ENCODE assay signal across 1 cellular context in the genomic region with DNA sequence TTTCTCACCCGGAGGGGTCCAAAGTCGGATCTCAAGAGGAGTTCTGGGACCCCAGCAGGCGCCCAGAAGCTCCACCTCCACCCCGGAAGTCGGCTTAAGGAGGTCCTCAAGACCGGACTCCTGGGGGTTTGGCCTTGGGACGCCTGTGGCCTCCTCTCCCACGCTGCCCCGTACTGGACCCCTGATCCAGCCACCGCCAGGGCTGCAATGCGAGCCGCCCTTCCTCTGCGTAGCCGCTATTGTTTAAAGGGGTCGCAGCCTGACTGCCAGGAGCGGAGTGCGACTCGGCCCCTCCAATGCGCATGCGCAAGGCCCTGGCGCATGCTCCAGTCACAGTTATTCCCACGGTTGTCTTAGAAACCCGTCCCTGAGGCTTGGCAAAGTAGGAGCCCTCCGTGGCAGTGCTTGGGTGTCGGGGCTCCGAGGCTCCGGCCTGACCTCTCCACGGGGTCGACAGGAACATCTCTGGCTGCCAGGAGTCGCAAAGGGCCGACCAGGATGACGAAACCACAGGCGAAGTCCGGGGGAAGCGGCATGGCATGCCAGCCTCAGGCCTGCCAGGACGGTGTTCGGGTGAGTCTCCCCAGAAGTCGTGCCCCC.
TF ChIP-seq lines count a peak whose summit lies in the region.

No MANE protein-coding gene starts in this region.

TF ChIP-seq in K562, 482 proteins besides CTCF, POLR2A, EP300 and RAD21 (continues in another document):
- TF ChIP-seq, protein P1, sequence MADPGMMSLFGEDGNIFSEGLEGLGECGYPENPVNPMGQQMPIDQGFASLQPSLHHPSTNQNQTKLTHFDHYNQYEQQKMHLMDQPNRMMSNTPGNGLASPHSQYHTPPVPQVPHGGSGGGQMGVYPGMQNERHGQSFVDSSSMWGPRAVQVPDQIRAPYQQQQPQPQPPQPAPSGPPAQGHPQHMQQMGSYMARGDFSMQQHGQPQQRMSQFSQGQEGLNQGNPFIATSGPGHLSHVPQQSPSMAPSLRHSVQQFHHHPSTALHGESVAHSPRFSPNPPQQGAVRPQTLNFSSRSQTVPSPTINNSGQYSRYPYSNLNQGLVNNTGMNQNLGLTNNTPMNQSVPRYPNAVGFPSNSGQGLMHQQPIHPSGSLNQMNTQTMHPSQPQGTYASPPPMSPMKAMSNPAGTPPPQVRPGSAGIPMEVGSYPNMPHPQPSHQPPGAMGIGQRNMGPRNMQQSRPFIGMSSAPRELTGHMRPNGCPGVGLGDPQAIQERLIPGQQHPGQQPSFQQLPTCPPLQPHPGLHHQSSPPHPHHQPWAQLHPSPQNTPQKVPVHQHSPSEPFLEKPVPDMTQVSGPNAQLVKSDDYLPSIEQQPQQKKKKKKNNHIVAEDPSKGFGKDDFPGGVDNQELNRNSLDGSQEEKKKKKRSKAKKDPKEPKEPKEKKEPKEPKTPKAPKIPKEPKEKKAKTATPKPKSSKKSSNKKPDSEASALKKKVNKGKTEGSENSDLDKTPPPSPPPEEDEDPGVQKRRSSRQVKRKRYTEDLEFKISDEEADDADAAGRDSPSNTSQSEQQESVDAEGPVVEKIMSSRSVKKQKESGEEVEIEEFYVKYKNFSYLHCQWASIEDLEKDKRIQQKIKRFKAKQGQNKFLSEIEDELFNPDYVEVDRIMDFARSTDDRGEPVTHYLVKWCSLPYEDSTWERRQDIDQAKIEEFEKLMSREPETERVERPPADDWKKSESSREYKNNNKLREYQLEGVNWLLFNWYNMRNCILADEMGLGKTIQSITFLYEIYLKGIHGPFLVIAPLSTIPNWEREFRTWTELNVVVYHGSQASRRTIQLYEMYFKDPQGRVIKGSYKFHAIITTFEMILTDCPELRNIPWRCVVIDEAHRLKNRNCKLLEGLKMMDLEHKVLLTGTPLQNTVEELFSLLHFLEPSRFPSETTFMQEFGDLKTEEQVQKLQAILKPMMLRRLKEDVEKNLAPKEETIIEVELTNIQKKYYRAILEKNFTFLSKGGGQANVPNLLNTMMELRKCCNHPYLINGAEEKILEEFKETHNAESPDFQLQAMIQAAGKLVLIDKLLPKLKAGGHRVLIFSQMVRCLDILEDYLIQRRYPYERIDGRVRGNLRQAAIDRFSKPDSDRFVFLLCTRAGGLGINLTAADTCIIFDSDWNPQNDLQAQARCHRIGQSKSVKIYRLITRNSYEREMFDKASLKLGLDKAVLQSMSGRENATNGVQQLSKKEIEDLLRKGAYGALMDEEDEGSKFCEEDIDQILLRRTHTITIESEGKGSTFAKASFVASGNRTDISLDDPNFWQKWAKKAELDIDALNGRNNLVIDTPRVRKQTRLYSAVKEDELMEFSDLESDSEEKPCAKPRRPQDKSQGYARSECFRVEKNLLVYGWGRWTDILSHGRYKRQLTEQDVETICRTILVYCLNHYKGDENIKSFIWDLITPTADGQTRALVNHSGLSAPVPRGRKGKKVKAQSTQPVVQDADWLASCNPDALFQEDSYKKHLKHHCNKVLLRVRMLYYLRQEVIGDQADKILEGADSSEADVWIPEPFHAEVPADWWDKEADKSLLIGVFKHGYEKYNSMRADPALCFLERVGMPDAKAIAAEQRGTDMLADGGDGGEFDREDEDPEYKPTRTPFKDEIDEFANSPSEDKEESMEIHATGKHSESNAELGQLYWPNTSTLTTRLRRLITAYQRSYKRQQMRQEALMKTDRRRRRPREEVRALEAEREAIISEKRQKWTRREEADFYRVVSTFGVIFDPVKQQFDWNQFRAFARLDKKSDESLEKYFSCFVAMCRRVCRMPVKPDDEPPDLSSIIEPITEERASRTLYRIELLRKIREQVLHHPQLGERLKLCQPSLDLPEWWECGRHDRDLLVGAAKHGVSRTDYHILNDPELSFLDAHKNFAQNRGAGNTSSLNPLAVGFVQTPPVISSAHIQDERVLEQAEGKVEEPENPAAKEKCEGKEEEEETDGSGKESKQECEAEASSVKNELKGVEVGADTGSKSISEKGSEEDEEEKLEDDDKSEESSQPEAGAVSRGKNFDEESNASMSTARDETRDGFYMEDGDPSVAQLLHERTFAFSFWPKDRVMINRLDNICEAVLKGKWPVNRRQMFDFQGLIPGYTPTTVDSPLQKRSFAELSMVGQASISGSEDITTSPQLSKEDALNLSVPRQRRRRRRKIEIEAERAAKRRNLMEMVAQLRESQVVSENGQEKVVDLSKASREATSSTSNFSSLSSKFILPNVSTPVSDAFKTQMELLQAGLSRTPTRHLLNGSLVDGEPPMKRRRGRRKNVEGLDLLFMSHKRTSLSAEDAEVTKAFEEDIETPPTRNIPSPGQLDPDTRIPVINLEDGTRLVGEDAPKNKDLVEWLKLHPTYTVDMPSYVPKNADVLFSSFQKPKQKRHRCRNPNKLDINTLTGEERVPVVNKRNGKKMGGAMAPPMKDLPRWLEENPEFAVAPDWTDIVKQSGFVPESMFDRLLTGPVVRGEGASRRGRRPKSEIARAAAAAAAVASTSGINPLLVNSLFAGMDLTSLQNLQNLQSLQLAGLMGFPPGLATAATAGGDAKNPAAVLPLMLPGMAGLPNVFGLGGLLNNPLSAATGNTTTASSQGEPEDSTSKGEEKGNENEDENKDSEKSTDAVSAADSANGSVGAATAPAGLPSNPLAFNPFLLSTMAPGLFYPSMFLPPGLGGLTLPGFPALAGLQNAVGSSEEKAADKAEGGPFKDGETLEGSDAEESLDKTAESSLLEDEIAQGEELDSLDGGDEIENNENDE (IDR thresholded peaks at IDR 0.05; ENCODE audit: low read depth, low read length), result no peak
- TF ChIP-seq RBFOX2 (IDR thresholded peaks at IDR 0.05; ENCODE audit: low read depth, low read length), result peak; percentile 48
- TF ChIP-seq, protein P2, sequence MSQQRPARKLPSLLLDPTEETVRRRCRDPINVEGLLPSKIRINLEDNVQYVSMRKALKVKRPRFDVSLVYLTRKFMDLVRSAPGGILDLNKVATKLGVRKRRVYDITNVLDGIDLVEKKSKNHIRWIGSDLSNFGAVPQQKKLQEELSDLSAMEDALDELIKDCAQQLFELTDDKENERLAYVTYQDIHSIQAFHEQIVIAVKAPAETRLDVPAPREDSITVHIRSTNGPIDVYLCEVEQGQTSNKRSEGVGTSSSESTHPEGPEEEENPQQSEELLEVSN (IDR thresholded peaks at IDR 0.05; ENCODE audit: borderline replicate concordance in 1 of 2, extremely low read depth in 1 of 2, insufficient read depth in 1 of 2, insufficient read length in 1 of 2, low read depth in 1 of 2, low read length in 1 of 2, poor library complexity in 1 of 2, severe bottlenecking in 1 of 2), result peak in 1 of 2 experiments; percentile 48
- no peak for TF ChIP-seq CREBBP (IDR thresholded peaks at IDR 0.05; ENCODE audit: low read depth, low read length)
- TF ChIP-seq GTF2E2 (tag; IDR thresholded peaks at IDR 0.05), result no peak
- TF ChIP-seq, protein P3, sequence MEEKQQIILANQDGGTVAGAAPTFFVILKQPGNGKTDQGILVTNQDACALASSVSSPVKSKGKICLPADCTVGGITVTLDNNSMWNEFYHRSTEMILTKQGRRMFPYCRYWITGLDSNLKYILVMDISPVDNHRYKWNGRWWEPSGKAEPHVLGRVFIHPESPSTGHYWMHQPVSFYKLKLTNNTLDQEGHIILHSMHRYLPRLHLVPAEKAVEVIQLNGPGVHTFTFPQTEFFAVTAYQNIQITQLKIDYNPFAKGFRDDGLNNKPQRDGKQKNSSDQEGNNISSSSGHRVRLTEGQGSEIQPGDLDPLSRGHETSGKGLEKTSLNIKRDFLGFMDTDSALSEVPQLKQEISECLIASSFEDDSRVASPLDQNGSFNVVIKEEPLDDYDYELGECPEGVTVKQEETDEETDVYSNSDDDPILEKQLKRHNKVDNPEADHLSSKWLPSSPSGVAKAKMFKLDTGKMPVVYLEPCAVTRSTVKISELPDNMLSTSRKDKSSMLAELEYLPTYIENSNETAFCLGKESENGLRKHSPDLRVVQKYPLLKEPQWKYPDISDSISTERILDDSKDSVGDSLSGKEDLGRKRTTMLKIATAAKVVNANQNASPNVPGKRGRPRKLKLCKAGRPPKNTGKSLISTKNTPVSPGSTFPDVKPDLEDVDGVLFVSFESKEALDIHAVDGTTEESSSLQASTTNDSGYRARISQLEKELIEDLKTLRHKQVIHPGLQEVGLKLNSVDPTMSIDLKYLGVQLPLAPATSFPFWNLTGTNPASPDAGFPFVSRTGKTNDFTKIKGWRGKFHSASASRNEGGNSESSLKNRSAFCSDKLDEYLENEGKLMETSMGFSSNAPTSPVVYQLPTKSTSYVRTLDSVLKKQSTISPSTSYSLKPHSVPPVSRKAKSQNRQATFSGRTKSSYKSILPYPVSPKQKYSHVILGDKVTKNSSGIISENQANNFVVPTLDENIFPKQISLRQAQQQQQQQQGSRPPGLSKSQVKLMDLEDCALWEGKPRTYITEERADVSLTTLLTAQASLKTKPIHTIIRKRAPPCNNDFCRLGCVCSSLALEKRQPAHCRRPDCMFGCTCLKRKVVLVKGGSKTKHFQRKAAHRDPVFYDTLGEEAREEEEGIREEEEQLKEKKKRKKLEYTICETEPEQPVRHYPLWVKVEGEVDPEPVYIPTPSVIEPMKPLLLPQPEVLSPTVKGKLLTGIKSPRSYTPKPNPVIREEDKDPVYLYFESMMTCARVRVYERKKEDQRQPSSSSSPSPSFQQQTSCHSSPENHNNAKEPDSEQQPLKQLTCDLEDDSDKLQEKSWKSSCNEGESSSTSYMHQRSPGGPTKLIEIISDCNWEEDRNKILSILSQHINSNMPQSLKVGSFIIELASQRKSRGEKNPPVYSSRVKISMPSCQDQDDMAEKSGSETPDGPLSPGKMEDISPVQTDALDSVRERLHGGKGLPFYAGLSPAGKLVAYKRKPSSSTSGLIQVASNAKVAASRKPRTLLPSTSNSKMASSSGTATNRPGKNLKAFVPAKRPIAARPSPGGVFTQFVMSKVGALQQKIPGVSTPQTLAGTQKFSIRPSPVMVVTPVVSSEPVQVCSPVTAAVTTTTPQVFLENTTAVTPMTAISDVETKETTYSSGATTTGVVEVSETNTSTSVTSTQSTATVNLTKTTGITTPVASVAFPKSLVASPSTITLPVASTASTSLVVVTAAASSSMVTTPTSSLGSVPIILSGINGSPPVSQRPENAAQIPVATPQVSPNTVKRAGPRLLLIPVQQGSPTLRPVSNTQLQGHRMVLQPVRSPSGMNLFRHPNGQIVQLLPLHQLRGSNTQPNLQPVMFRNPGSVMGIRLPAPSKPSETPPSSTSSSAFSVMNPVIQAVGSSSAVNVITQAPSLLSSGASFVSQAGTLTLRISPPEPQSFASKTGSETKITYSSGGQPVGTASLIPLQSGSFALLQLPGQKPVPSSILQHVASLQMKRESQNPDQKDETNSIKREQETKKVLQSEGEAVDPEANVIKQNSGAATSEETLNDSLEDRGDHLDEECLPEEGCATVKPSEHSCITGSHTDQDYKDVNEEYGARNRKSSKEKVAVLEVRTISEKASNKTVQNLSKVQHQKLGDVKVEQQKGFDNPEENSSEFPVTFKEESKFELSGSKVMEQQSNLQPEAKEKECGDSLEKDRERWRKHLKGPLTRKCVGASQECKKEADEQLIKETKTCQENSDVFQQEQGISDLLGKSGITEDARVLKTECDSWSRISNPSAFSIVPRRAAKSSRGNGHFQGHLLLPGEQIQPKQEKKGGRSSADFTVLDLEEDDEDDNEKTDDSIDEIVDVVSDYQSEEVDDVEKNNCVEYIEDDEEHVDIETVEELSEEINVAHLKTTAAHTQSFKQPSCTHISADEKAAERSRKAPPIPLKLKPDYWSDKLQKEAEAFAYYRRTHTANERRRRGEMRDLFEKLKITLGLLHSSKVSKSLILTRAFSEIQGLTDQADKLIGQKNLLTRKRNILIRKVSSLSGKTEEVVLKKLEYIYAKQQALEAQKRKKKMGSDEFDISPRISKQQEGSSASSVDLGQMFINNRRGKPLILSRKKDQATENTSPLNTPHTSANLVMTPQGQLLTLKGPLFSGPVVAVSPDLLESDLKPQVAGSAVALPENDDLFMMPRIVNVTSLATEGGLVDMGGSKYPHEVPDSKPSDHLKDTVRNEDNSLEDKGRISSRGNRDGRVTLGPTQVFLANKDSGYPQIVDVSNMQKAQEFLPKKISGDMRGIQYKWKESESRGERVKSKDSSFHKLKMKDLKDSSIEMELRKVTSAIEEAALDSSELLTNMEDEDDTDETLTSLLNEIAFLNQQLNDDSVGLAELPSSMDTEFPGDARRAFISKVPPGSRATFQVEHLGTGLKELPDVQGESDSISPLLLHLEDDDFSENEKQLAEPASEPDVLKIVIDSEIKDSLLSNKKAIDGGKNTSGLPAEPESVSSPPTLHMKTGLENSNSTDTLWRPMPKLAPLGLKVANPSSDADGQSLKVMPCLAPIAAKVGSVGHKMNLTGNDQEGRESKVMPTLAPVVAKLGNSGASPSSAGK (IDR thresholded peaks at IDR 0.05), result peak; percentile 67; the same call in 1 of the 2 replicates
- no peak for TF ChIP-seq PHB (CRISPR knock-in tag; IDR thresholded peaks at IDR 0.05)
- no peak for TF ChIP-seq U2AF1 (optimal IDR thresholded peaks at IDR 0.05; ENCODE audit: low read depth, low read length)
- TF ChIP-seq CCNT2 (IDR thresholded peaks at IDR 0.05; ENCODE audit: borderline replicate concordance, extremely low read depth, insufficient read length, low read depth, low read length), result no peak
- TF ChIP-seq, protein P4, sequence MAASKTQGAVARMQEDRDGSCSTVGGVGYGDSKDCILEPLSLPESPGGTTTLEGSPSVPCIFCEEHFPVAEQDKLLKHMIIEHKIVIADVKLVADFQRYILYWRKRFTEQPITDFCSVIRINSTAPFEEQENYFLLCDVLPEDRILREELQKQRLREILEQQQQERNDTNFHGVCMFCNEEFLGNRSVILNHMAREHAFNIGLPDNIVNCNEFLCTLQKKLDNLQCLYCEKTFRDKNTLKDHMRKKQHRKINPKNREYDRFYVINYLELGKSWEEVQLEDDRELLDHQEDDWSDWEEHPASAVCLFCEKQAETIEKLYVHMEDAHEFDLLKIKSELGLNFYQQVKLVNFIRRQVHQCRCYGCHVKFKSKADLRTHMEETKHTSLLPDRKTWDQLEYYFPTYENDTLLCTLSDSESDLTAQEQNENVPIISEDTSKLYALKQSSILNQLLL (CRISPR knock-in tag; IDR thresholded peaks at IDR 0.05; ENCODE audit: borderline replicate concordance), result no peak
- TF ChIP-seq, protein P5, sequence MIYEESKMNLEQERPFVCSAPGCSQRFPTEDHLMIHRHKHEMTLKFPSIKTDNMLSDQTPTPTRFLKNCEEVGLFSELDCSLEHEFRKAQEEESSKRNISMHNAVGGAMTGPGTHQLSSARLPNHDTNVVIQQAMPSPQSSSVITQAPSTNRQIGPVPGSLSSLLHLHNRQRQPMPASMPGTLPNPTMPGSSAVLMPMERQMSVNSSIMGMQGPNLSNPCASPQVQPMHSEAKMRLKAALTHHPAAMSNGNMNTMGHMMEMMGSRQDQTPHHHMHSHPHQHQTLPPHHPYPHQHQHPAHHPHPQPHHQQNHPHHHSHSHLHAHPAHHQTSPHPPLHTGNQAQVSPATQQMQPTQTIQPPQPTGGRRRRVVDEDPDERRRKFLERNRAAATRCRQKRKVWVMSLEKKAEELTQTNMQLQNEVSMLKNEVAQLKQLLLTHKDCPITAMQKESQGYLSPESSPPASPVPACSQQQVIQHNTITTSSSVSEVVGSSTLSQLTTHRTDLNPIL (CRISPR knock-in tag; IDR thresholded peaks at IDR 0.05), result no peak
- TF ChIP-seq ZFX (CRISPR knock-in tag; IDR thresholded peaks at IDR 0.05), result no peak
- no peak for TF ChIP-seq MECOM (CRISPR knock-in tag; IDR thresholded peaks at IDR 0.05)
- TF ChIP-seq, protein P6, sequence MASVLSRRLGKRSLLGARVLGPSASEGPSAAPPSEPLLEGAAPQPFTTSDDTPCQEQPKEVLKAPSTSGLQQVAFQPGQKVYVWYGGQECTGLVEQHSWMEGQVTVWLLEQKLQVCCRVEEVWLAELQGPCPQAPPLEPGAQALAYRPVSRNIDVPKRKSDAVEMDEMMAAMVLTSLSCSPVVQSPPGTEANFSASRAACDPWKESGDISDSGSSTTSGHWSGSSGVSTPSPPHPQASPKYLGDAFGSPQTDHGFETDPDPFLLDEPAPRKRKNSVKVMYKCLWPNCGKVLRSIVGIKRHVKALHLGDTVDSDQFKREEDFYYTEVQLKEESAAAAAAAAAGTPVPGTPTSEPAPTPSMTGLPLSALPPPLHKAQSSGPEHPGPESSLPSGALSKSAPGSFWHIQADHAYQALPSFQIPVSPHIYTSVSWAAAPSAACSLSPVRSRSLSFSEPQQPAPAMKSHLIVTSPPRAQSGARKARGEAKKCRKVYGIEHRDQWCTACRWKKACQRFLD (CRISPR knock-in tag; IDR thresholded peaks at IDR 0.05), result 0 out of 2 replicates have a peak, but pooled peaks have one; percentile 35
